Comparison of ENCODE assay signal across 8 cellular contexts in genomic region chr12:110224379-110225304, GRCh38. TPM values are rescaled to one million over a fixed set of nuclear protein-coding genes. Genes with fewer than 3 reads are reported as not detected.
DNase-seq lines count a peak whose midpoint lies in the region; ATAC-seq and TF ChIP-seq lines count a peak whose summit lies in the region.

No MANE protein-coding gene starts in this region.

- H3K27ac Mint-ChIP-seq in T-helper 2 cell treated with Interferon-gamma antibody and Interleukin-4, amounts not matched to agents 5 μg/mL and 100 μg/mL, for 36 hours = no peak overlapping the region

- H3K4me1 ChIP-seq in Karpas-422 (ENCODE audit: low read length) (peaks cover 20% of the 10 kb centered on the region), body of pancreas (peaks cover 19% of the 10 kb centered on the region), testis (peaks cover 39% of the 10 kb centered on the region)

- no peaks in the 10 kb centered on the region for H3K36me3 Mint-ChIP-seq in activated T-cell treated with anti-CD3 and anti-CD28 coated beads, Interleukin-2, amount 50 U/mL, for 4 hours (ENCODE audit: insufficient read depth)
- H3K36me3 Mint-ChIP-seq in T-helper 2 cell treated with Interferon-gamma antibody and Interleukin-4, amounts not matched to agents 5 μg/mL and 100 μg/mL, for 36 hours (ENCODE audit: low read depth) = no peaks in the 10 kb centered on the region

- no peaks in the 10 kb centered on the region for H3K9me3 Mint-ChIP-seq in activated T-cell treated with anti-CD3 and anti-CD28 coated beads, Interleukin-2, amount 50 U/mL, for 4 hours
- no peaks in the 10 kb centered on the region for H3K9me3 Mint-ChIP-seq in T-helper 2 cell treated with Interferon-gamma antibody and Interleukin-4, amounts not matched to agents 5 μg/mL and 100 μg/mL, for 36 hours

- H3K27ac ChIP-seq in Karpas-422 (ENCODE audit: low read length) = no peak overlapping the region
- H3K27ac ChIP-seq in body of pancreas = peak overlapping the region in 3 of 4 donors; percentile 32 to 66 (median 42)
- peak overlapping the region; percentile 72 to 74 for H3K27ac ChIP-seq in testis

- no peaks in the 10 kb centered on the region for H4K20me1 ChIP-seq in Karpas-422 (ENCODE audit: insufficient read depth, low read depth, low read length)

- no peak overlapping the region for H3K4me3 Mint-ChIP-seq in activated T-cell treated with anti-CD3 and anti-CD28 coated beads, Interleukin-2, amount 50 U/mL, for 4 hours
- no peak overlapping the region for H3K4me3 Mint-ChIP-seq in T-helper 2 cell treated with Interferon-gamma antibody and Interleukin-4, amounts not matched to agents 5 μg/mL and 100 μg/mL, for 36 hours

- H3K27me3 Mint-ChIP-seq in activated T-cell treated with anti-CD3 and anti-CD28 coated beads, Interleukin-2, amount 50 U/mL, for 4 hours (ENCODE audit: low read depth) = no peaks in the 10 kb centered on the region
- peaks cover 20% of the 10 kb centered on the region for H3K27me3 Mint-ChIP-seq in T-helper 2 cell treated with Interferon-gamma antibody and Interleukin-4, amounts not matched to agents 5 μg/mL and 100 μg/mL, for 36 hours (ENCODE audit: low read depth)

- no peaks in the 10 kb centered on the region for H3K27me3 ChIP-seq in Karpas-422 (ENCODE audit: low read length)
- H3K27me3 ChIP-seq in body of pancreas = no peaks in the 10 kb centered on the region
- no peaks in the 10 kb centered on the region for H3K27me3 ChIP-seq in kidney epithelial cell (ENCODE audit: control insufficient read depth, insufficient read depth, low read length)
- H3K27me3 ChIP-seq in testis = no peaks in the 10 kb centered on the region

- H3K9me3 ChIP-seq in Karpas-422 (ENCODE audit: low read length) (no peaks in the 10 kb centered on the region), body of pancreas (no peaks in the 10 kb centered on the region), testis (no peaks in the 10 kb centered on the region)

- no peak overlapping the region for H3K9ac ChIP-seq in Karpas-422 (ENCODE audit: low read length)

- no peaks in the 10 kb centered on the region for H3K79me2 ChIP-seq in Karpas-422 (ENCODE audit: low read length)

- H3K36me3 ChIP-seq in Karpas-422 (ENCODE audit: insufficient read depth, low read length) (no peaks in the 10 kb centered on the region), body of pancreas (replicated peaks in 1 of 2; ENCODE audit: insufficient read depth in 1 of 2, low read depth in 2 of 2) (no peaks in the 10 kb centered on the region), kidney epithelial cell (ENCODE audit: control insufficient read depth, insufficient read depth, low read length) (no peaks in the 10 kb centered on the region), testis (ENCODE audit: low read depth, missing control alignments) (no peaks in the 10 kb centered on the region)

- H3K4me2 ChIP-seq in Karpas-422 (ENCODE audit: low read depth, low read length, poor library complexity, severe bottlenecking) = peak overlapping the region; percentile 8

- intact Hi-C loops in body of pancreas (cut with DNase I) (no loop called here), testis (cut with DNase I; ENCODE audit: low total_unique reads) (loop anchor here (10.0 kb wide), 1 partner anchor 120 kb away; no protein-coding TSS in a partner anchor)

- H2AFZ ChIP-seq in Karpas-422 (ENCODE audit: low read length) = no peak overlapping the region

- 47 to 54% methylated on average over 10 of the region's 10 CpGs for WGBS in body of pancreas, 2 donors
- 48 to 49% methylated on average over 10 of the region's 10 CpGs for WGBS in testis, 2 donors

- no peaks in the 10 kb centered on the region for H3K9me2 ChIP-seq in Karpas-422 (replicated peaks; ENCODE audit: insufficient read depth, low read length)

- peak; percentile 82 for TF ChIP-seq CTCF in AG10803 (conservative IDR thresholded peaks at IDR 0.05; ENCODE audit: low read length)
- TF ChIP-seq CTCF in body of pancreas (IDR thresholded peaks at IDR 0.05) = peak in 6 of 7 experiments; percentile 27 to 71 (median 62)
- peak; percentile 45 for TF ChIP-seq CTCF in kidney epithelial cell (IDR thresholded peaks at IDR 0.05; ENCODE audit: insufficient read depth, low read length, poor library complexity, severe bottlenecking)
- peak; percentile 23 to 54 (median 41) for TF ChIP-seq CTCF in testis (IDR thresholded peaks at IDR 0.05)

- H3K4me3 ChIP-seq in AG10803 (ENCODE audit: low read length) = peak overlapping the region; percentile 38
- no peak overlapping the region for H3K4me3 ChIP-seq in Karpas-422 (ENCODE audit: low read length)
- no peak overlapping the region for H3K4me3 ChIP-seq in body of pancreas
- H3K4me3 ChIP-seq in kidney epithelial cell (ENCODE audit: low read depth, low read length) = no peak overlapping the region
- H3K4me3 ChIP-seq in testis = no peak overlapping the region

- TF ChIP-seq POLR2A in body of pancreas (IDR thresholded peaks at IDR 0.05) (no peak), testis (IDR thresholded peaks at IDR 0.05) (no peak)

- no peaks in the 10 kb centered on the region for H3K4me1 Mint-ChIP-seq in activated T-cell treated with anti-CD3 and anti-CD28 coated beads, Interleukin-2, amount 50 U/mL, for 4 hours (ENCODE audit: low read depth)
- H3K4me1 Mint-ChIP-seq in T-helper 2 cell treated with Interferon-gamma antibody and Interleukin-4, amounts not matched to agents 5 μg/mL and 100 μg/mL, for 36 hours (ENCODE audit: low read depth) = no peaks in the 10 kb centered on the region

- ATAC-seq in body of pancreas = peak; percentile 78
- no peak for ATAC-seq in HG02678 (IDR thresholded peaks at IDR 0.05; ENCODE audit: unreplicated experiment)
- no peak for ATAC-seq in activated T-cell treated with anti-CD3 and anti-CD28 coated beads, Interleukin-2, amount 50 U/mL, for 4 hours

- peak; percentile 91 for DNase-seq in AG10803 (ENCODE audit: low read depth)
- DNase-seq in Karpas-422 = no peak
- peak in 2 of 4 donors; percentile 12 for DNase-seq in body of pancreas
- peak; percentile 28 for DNase-seq in kidney epithelial cell (ENCODE audit: low read depth)
- DNase-seq in testis = no peak
- DNase-seq in activated T-cell treated with anti-CD3 and anti-CD28 coated beads, Interleukin-2, amount 50 U/mL, for 4 hours = no peak
- no peak for DNase-seq in T-helper 2 cell treated with Interferon-gamma antibody and Interleukin-4, amounts not matched to agents 5 μg/mL and 100 μg/mL, for 36 hours (ENCODE audit: low spot score)

RNA-seq across cellular contexts. Expression of gene ATP2A2, which starts 56.4 kb away (rescaled TPM):
- total RNA-seq in Karpas-422 (2014; rRNA removed; shearing (Covaris generic); ENCODE audit: low replicate concordance) = 70.0 and 88.5 TPM in 2 replicates
- total RNA-seq in body of pancreas (10 to 100 TPM; 52.7 to 61.6 TPM), kidney epithelial cell (128 and 143 TPM in 2 replicates), testis (100 to 1,000 TPM; 205 to 226 TPM)
- polyA plus RNA-seq in testis (ENCODE audit: insufficient read depth, low read depth, low replicate concordance) = 291 TPM
- total RNA-seq in activated T-cell treated with anti-CD3 and anti-CD28 coated beads, Interleukin-2, amount 50 U/mL, for 4 hours = 100 to 1,000 TPM; 240 to 245 (median 241) TPM

Comparison
In these comparisons a context has a peak if more than half of its experiments do, and no peak if none do; other contexts are left out.
1. DNase-seq: peak in AG10803 (single experiment) and kidney epithelial cell (single experiment); none in Karpas-422 (single experiment), testis (single experiment), activated T-cell treated with anti-CD3 and anti-CD28 coated beads, Interleukin-2, amount 50 U/mL, for 4 hours (single experiment) and T-helper 2 cell treated with Interferon-gamma antibody and Interleukin-4, amounts not matched to agents 5 μg/mL and 100 μg/mL, for 36 hours (single experiment).
2. Peak in every context shown above with its lines, with median percentiles within 50 percentile points of each other: CTCF ChIP-seq.